In genomic region chr12:47207005-47207717, GRCh38 we compare ENCODE assay signal across 8 cellular contexts.
DNase-seq lines count a peak whose midpoint lies in the region; ATAC-seq and TF ChIP-seq lines count a peak whose summit lies in the region.

No MANE protein-coding gene starts in this region.

- H3K9me3 ChIP-seq in effector memory CD4-positive, alpha-beta T cell (ENCODE audit: control insufficient read depth, low read length) = no peaks in the 10 kb centered on the region
- H3K9me3 ChIP-seq in upper lobe of right lung = no peaks in the 10 kb centered on the region
- H3K9me3 ChIP-seq in esophagus muscularis mucosa = peaks cover 0 to 5% (median 0%) of the 10 kb centered on the region in 4 donors

- H3K4me1 Mint-ChIP-seq in activated CD4-positive, alpha-beta T cell treated with anti-CD3 and anti-CD28 coated beads for 36 hours = peaks cover 78% of the 10 kb centered on the region

- WGBS in esophagus muscularis mucosa = 70% methylated on average over 2 of the region's 2 CpGs

- TF ChIP-seq CTCF in upper lobe of right lung (IDR thresholded peaks at IDR 0.05) = no peak
- no peak for TF ChIP-seq CTCF in esophagus muscularis mucosa (IDR thresholded peaks at IDR 0.05)
- TF ChIP-seq CTCF in dorsolateral prefrontal cortex (IDR thresholded peaks at IDR 0.05 in 54 of 56, conservative IDR thresholded peaks at IDR 0.05 in 2 of 56; ENCODE audit: low read depth in 1 of 56, partially characterized antibody in 56 of 56) = no peak

- H3K27ac Mint-ChIP-seq in activated CD4-positive, alpha-beta T cell treated with anti-CD3 and anti-CD28 coated beads for 36 hours = peak overlapping the region; percentile 92

- H3K4me1 ChIP-seq in effector memory CD4-positive, alpha-beta T cell (ENCODE audit: control insufficient read depth, insufficient read depth, low read length, poor library complexity, severe bottlenecking) = peaks cover 50% of the 10 kb centered on the region
- H3K4me1 ChIP-seq in upper lobe of right lung (peaks cover 22% of the 10 kb centered on the region), esophagus muscularis mucosa (no peaks in the 10 kb centered on the region)

- H3K4me3 Mint-ChIP-seq in activated CD4-positive, alpha-beta T cell treated with anti-CD3 and anti-CD28 coated beads for 36 hours = peak overlapping the region; percentile 54

- DNase-seq in activated CD4-positive, alpha-beta T cell treated with anti-CD3 and anti-CD28 coated beads for 36 hours = peak; percentile 71
- DNase-seq in activated CD4-positive, alpha-beta T cell treated with anti-CD3 and anti-CD28 coated beads, Interleukin-2, amount 50 U/mL, for 4 hours = no peak
- DNase-seq in NCI-H524 treated with DMSO at 0.1 percent for 48 hours (lab: John Stamatoyannopoulos, UW) (peak; percentile 21), upper lobe of right lung (peak; percentile 66), esophagus muscularis mucosa (ENCODE audit: extremely low spot score) (no peak), dorsolateral prefrontal cortex (no peak)
- peak; percentile 29 to 41 (median 39) for DNase-seq in effector memory CD4-positive, alpha-beta T cell

- POLR2A ChIA-PET in activated CD4-positive, alpha-beta T cell treated with anti-CD3 and anti-CD28 coated beads for 36 hours (lab: Charles Lee) = interaction anchor here (0.9 to 1.9 kb wide), 8 partner anchors 9 to 191 kb away, joined by 3 to 7 read pairs (median 5); partner anchors contain the start of genes AMIGO2 and PCED1B

- peaks cover 39% of the 10 kb centered on the region for H3K36me3 ChIP-seq in effector memory CD4-positive, alpha-beta T cell (ENCODE audit: control insufficient read depth, insufficient read depth, low read length)
- H3K36me3 ChIP-seq in upper lobe of right lung = no peaks in the 10 kb centered on the region
- H3K36me3 ChIP-seq in esophagus muscularis mucosa = no peaks in the 10 kb centered on the region

- peak overlapping the region; percentile 69 for H3K27ac ChIP-seq in effector memory CD4-positive, alpha-beta T cell (ENCODE audit: insufficient read depth, low read length, poor library complexity, severe bottlenecking)
- H3K27ac ChIP-seq in upper lobe of right lung (peak overlapping the region; percentile 39), esophagus muscularis mucosa (replicated peaks in 1 of 4) (no peak overlapping the region), dorsolateral prefrontal cortex (no peak overlapping the region)

- CTCF ChIA-PET in activated CD4-positive, alpha-beta T cell treated with anti-CD3 and anti-CD28 coated beads for 36 hours (lab: Charles Lee) = interaction anchor here (0.7 to 2.9 kb wide), 18 partner anchors 9 to 480 kb away, joined by 3 to 19 read pairs (median 4); partner anchors contain the start of gene PCED1B

- intact Hi-C loops in activated CD4-positive, alpha-beta T cell treated with anti-CD3 and anti-CD28 coated beads for 36 hours (cut with DNase I, micrococcal nuclease) = loop anchor here in 1 of 2 experiments (2.0 kb wide), 1 partner anchor 128 kb away; the partner anchor contains the start of genes AMIGO2 and PCED1B
- intact Hi-C loops in upper lobe of right lung (cut with DNase I) (no loop called here), esophagus muscularis mucosa (cut with DNase I) (no loop called here), dorsolateral prefrontal cortex (cut with DNase I) (no loop called here)

- no peaks in the 10 kb centered on the region for H3K9me3 Mint-ChIP-seq in activated CD4-positive, alpha-beta T cell treated with anti-CD3 and anti-CD28 coated beads for 36 hours (ENCODE audit: low read depth)

- H3K27me3 Mint-ChIP-seq in activated CD4-positive, alpha-beta T cell treated with anti-CD3 and anti-CD28 coated beads for 36 hours = no peaks in the 10 kb centered on the region

- peak overlapping the region; percentile 46 for H3K4me3 ChIP-seq in effector memory CD4-positive, alpha-beta T cell (ENCODE audit: insufficient read depth, low read depth, low read length, poor library complexity, severe bottlenecking)
- H3K4me3 ChIP-seq in upper lobe of right lung = no peak overlapping the region
- H3K4me3 ChIP-seq in esophagus muscularis mucosa = no peak overlapping the region
- no peak overlapping the region for H3K4me3 ChIP-seq in dorsolateral prefrontal cortex

- peak; percentile 54 for ATAC-seq in activated CD4-positive, alpha-beta T cell treated with anti-CD3 and anti-CD28 coated beads for 36 hours
- ATAC-seq in HG02840 (IDR thresholded peaks at IDR 0.05; ENCODE audit: low FRiP score, unreplicated experiment) (peak; percentile 31), upper lobe of right lung (peak; percentile 92)

- no peaks in the 10 kb centered on the region for H3K27me3 ChIP-seq in effector memory CD4-positive, alpha-beta T cell (replicated peaks; ENCODE audit: control insufficient read depth, insufficient read depth, low read length, poor library complexity, severe bottlenecking)
- H3K27me3 ChIP-seq in upper lobe of right lung (no peaks in the 10 kb centered on the region), esophagus muscularis mucosa (no peaks in the 10 kb centered on the region), dorsolateral prefrontal cortex (no peaks in the 10 kb centered on the region)

- peaks cover 79% of the 10 kb centered on the region for H3K36me3 Mint-ChIP-seq in activated CD4-positive, alpha-beta T cell treated with anti-CD3 and anti-CD28 coated beads for 36 hours (ENCODE audit: low read depth)

- TF ChIP-seq POLR2A in esophagus muscularis mucosa (IDR thresholded peaks at IDR 0.05; ENCODE audit: low read depth) = no peak

- no peak for TF ChIP-seq EP300 in esophagus muscularis mucosa (IDR thresholded peaks at IDR 0.05)

Comparison
In these comparisons a context has a peak if more than half of its experiments do, and no peak if none do; other contexts are left out.
1. DNase-seq: peak in activated CD4-positive, alpha-beta T cell treated with anti-CD3 and anti-CD28 coated beads for 36 hours (single experiment), NCI-H524 treated with DMSO at 0.1 percent for 48 hours (single experiment), effector memory CD4-positive, alpha-beta T cell (3 of 3) and upper lobe of right lung (single experiment); none in activated CD4-positive, alpha-beta T cell treated with anti-CD3 and anti-CD28 coated beads, Interleukin-2, amount 50 U/mL, for 4 hours (0 of 2), esophagus muscularis mucosa (single experiment) and dorsolateral prefrontal cortex (0 of 10).
2. ATAC-seq: peak in every context shown above with its lines; median percentile 92 in upper lobe of right lung; 54 in activated CD4-positive, alpha-beta T cell treated with anti-CD3 and anti-CD28 coated beads for 36 hours; 31 in HG02840.
3. H3K27ac ChIP-seq: peak in effector memory CD4-positive, alpha-beta T cell (single experiment) and upper lobe of right lung (single experiment); none in esophagus muscularis mucosa (0 of 4) and dorsolateral prefrontal cortex (0 of 59).